ENCODE assay signal across 2 cellular contexts in the genomic region with DNA sequence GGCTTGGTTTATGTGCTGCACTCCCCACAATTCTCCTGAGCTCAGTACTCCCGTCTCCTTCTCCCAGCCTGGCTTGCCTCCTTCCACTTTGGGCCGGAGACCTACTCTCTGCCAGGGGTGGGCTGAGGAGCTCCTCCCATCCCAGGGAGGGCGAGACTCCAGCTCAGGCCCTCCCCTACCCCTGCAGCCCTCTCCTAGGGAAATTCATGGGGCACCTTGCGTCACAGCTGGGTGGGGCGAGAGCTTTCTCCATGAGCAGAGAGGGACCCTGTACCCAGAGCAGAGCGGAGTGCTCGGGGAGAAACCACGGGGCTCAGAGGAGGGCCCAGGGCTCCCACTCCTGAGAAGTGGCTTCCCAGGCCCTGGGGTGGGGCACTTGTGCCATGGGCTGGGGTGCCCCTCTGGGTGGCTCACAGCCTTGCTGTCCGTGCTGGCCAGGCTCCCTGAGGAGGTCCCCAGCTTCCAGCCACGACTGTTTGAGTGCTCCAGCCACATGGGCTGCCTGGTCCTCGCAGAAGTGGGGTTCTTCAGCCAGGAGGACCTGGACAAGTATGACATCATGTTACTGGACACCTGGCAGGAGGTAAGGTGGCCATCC.
TF ChIP-seq lines count a peak whose summit lies in the region.

No MANE protein-coding gene starts in this region.

TF ChIP-seq in IMR-90, 13 proteins besides CTCF, POLR2A, EP300 and RAD21:
- TF ChIP-seq MAFK (IDR thresholded peaks at IDR 0.05; ENCODE audit: low read depth, low read length) (no peak), FOS (IDR thresholded peaks at IDR 0.05; ENCODE audit: low read depth, low read length) (no peak), RCOR1 (IDR thresholded peaks at IDR 0.05; ENCODE audit: insufficient replicate concordance, low read length) (no peak), MXI1 (IDR thresholded peaks at IDR 0.05; ENCODE audit: borderline replicate concordance, low read depth, low read length) (no peak), RFX5 (IDR thresholded peaks at IDR 0.05; ENCODE audit: low read depth, low read length) (no peak), SMC3 (IDR thresholded peaks at IDR 0.05; ENCODE audit: low read depth, low read length) (no peak), MAZ (IDR thresholded peaks at IDR 0.05; ENCODE audit: borderline replicate concordance, low read depth, low read length) (no peak), BHLHE40 (IDR thresholded peaks at IDR 0.05; ENCODE audit: low read depth, low read length) (no peak), CEBPB (IDR thresholded peaks at IDR 0.05; ENCODE audit: low read depth, low read length) (no peak), CHD1 (IDR thresholded peaks at IDR 0.05; ENCODE audit: low read depth, low read length) (no peak), NFE2L2 (IDR thresholded peaks at IDR 0.05; ENCODE audit: low read depth, low read length) (no peak)
- TF ChIP-seq, protein P1, sequence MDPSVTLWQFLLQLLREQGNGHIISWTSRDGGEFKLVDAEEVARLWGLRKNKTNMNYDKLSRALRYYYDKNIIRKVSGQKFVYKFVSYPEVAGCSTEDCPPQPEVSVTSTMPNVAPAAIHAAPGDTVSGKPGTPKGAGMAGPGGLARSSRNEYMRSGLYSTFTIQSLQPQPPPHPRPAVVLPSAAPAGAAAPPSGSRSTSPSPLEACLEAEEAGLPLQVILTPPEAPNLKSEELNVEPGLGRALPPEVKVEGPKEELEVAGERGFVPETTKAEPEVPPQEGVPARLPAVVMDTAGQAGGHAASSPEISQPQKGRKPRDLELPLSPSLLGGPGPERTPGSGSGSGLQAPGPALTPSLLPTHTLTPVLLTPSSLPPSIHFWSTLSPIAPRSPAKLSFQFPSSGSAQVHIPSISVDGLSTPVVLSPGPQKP (IDR thresholded peaks at IDR 0.05; ENCODE audit: borderline replicate concordance, low read depth, low read length), result no peak
- TF ChIP-seq, protein P2, sequence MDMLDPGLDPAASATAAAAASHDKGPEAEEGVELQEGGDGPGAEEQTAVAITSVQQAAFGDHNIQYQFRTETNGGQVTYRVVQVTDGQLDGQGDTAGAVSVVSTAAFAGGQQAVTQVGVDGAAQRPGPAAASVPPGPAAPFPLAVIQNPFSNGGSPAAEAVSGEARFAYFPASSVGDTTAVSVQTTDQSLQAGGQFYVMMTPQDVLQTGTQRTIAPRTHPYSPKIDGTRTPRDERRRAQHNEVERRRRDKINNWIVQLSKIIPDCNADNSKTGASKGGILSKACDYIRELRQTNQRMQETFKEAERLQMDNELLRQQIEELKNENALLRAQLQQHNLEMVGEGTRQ (IDR thresholded peaks at IDR 0.05; ENCODE audit: low read depth, low read length), result no peak

TF ChIP-seq in HepG2, 621 proteins besides CTCF, POLR2A, EP300 and RAD21 (continues in another document):
- TF ChIP-seq, protein P3, sequence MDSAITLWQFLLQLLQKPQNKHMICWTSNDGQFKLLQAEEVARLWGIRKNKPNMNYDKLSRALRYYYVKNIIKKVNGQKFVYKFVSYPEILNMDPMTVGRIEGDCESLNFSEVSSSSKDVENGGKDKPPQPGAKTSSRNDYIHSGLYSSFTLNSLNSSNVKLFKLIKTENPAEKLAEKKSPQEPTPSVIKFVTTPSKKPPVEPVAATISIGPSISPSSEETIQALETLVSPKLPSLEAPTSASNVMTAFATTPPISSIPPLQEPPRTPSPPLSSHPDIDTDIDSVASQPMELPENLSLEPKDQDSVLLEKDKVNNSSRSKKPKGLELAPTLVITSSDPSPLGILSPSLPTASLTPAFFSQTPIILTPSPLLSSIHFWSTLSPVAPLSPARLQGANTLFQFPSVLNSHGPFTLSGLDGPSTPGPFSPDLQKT (CRISPR knock-in tag; IDR thresholded peaks at IDR 0.05; ENCODE audit: borderline replicate concordance), result no peak
- TF ChIP-seq POLR2G (IDR thresholded peaks at IDR 0.05; ENCODE audit: low read depth, low read length), result peak; percentile 79
- TF ChIP-seq ZNF124 (CRISPR knock-in tag; IDR thresholded peaks at IDR 0.05), result 0 out of 2 replicates have a peak, but pooled peaks have one; percentile 5
- TF ChIP-seq REL (CRISPR knock-in tag; conservative IDR thresholded peaks at IDR 0.05), result no peak
- TF ChIP-seq, protein P4, sequence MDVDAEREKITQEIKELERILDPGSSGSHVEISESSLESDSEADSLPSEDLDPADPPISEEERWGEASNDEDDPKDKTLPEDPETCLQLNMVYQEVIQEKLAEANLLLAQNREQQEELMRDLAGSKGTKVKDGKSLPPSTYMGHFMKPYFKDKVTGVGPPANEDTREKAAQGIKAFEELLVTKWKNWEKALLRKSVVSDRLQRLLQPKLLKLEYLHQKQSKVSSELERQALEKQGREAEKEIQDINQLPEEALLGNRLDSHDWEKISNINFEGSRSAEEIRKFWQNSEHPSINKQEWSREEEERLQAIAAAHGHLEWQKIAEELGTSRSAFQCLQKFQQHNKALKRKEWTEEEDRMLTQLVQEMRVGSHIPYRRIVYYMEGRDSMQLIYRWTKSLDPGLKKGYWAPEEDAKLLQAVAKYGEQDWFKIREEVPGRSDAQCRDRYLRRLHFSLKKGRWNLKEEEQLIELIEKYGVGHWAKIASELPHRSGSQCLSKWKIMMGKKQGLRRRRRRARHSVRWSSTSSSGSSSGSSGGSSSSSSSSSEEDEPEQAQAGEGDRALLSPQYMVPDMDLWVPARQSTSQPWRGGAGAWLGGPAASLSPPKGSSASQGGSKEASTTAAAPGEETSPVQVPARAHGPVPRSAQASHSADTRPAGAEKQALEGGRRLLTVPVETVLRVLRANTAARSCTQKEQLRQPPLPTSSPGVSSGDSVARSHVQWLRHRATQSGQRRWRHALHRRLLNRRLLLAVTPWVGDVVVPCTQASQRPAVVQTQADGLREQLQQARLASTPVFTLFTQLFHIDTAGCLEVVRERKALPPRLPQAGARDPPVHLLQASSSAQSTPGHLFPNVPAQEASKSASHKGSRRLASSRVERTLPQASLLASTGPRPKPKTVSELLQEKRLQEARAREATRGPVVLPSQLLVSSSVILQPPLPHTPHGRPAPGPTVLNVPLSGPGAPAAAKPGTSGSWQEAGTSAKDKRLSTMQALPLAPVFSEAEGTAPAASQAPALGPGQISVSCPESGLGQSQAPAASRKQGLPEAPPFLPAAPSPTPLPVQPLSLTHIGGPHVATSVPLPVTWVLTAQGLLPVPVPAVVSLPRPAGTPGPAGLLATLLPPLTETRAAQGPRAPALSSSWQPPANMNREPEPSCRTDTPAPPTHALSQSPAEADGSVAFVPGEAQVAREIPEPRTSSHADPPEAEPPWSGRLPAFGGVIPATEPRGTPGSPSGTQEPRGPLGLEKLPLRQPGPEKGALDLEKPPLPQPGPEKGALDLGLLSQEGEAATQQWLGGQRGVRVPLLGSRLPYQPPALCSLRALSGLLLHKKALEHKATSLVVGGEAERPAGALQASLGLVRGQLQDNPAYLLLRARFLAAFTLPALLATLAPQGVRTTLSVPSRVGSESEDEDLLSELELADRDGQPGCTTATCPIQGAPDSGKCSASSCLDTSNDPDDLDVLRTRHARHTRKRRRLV (CRISPR knock-in tag; IDR thresholded peaks at IDR 0.05), result 0 out of 2 replicates have a peak, but pooled peaks have one; percentile 26
- no peak for TF ChIP-seq ZNF678 (CRISPR knock-in tag; IDR thresholded peaks at IDR 0.05)
- TF ChIP-seq HNF4G (IDR thresholded peaks at IDR 0.05; ENCODE audit: borderline replicate concordance, low read depth, low read length), result no peak
- no peak for TF ChIP-seq HNF4G (CRISPR knock-in tag; IDR thresholded peaks at IDR 0.05; ENCODE audit: borderline replicate concordance, low read depth)
- TF ChIP-seq HNRNPL (IDR thresholded peaks at IDR 0.05; ENCODE audit: low read depth, low read length), result peak; percentile 65; the same call in 1 of the 2 replicates
- 0 out of 2 replicates have a peak, but pooled peaks have one; percentile 12 for TF ChIP-seq ZNF253 (CRISPR knock-in tag; IDR thresholded peaks at IDR 0.05; ENCODE audit: borderline replicate concordance)
- peak; percentile 66 for TF ChIP-seq CEBPG (CRISPR knock-in tag; IDR thresholded peaks at IDR 0.05)
- peak; percentile 59 for TF ChIP-seq ZSCAN25 (CRISPR knock-in tag; IDR thresholded peaks at IDR 0.05)
- no peak for TF ChIP-seq SNAPC2 (CRISPR knock-in tag; IDR thresholded peaks at IDR 0.05)
- TF ChIP-seq CEBPB (IDR thresholded peaks at IDR 0.05; ENCODE audit: borderline replicate concordance, low read depth, low read length), result peak; percentile 74; the same call in 1 of the 2 replicates
- TF ChIP-seq KDM5B (CRISPR knock-in tag; IDR thresholded peaks at IDR 0.05; ENCODE audit: borderline replicate concordance), result no peak
- 0 out of 2 replicates have a peak, but pooled peaks have one; percentile 6 for TF ChIP-seq MYNN (CRISPR knock-in tag; IDR thresholded peaks at IDR 0.05; ENCODE audit: low read depth)
- TF ChIP-seq PHB2 (IDR thresholded peaks at IDR 0.05; ENCODE audit: partially characterized antibody), result no peak
- no peak for TF ChIP-seq BRCA1 (CRISPR knock-in tag; IDR thresholded peaks at IDR 0.05)
- peak; percentile 72 for TF ChIP-seq ATF7 (IDR thresholded peaks at IDR 0.05)
- 0 out of 2 replicates have a peak, but pooled peaks have one; percentile 28 for TF ChIP-seq ATF7 (CRISPR knock-in tag; IDR thresholded peaks at IDR 0.05)
- TF ChIP-seq SP5 (CRISPR knock-in tag; IDR thresholded peaks at IDR 0.05; ENCODE audit: borderline replicate concordance, low read depth), result 0 out of 2 replicates have a peak, but pooled peaks have one; percentile 12
- TF ChIP-seq, protein P5, sequence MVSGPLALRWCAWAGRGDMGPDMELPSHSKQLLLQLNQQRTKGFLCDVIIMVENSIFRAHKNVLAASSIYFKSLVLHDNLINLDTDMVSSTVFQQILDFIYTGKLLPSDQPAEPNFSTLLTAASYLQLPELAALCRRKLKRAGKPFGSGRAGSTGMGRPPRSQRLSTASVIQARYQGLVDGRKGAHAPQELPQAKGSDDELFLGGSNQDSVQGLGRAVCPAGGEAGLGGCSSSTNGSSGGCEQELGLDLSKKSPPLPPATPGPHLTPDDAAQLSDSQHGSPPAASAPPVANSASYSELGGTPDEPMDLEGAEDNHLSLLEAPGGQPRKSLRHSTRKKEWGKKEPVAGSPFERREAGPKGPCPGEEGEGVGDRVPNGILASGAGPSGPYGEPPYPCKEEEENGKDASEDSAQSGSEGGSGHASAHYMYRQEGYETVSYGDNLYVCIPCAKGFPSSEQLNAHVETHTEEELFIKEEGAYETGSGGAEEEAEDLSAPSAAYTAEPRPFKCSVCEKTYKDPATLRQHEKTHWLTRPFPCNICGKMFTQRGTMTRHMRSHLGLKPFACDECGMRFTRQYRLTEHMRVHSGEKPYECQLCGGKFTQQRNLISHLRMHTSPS (CRISPR knock-in tag; IDR thresholded peaks at IDR 0.05; ENCODE audit: low read depth), result no peak; the same call in 1 of the 2 replicates
- TF ChIP-seq, protein P6, sequence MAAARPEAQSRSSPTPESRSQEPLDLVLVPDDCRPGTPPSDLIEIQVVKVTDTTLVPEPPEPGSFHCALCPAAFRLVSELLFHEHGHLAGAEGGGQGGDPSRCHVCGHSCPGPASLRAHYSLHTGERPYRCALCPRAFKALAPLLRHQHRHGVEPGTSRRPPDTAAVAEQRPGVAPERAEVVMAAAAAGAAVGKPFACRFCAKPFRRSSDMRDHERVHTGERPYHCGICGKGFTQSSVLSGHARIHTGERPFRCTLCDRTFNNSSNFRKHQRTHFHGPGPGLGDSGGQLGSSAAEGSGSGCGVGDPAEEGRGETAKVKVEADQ (CRISPR knock-in tag; IDR thresholded peaks at IDR 0.05; ENCODE audit: borderline replicate concordance), result peak; percentile 82; the same call in 1 of the 2 replicates
- TF ChIP-seq NCOR1 (IDR thresholded peaks at IDR 0.05; ENCODE audit: borderline replicate concordance, low read length), result no peak
- TF ChIP-seq, protein P7, sequence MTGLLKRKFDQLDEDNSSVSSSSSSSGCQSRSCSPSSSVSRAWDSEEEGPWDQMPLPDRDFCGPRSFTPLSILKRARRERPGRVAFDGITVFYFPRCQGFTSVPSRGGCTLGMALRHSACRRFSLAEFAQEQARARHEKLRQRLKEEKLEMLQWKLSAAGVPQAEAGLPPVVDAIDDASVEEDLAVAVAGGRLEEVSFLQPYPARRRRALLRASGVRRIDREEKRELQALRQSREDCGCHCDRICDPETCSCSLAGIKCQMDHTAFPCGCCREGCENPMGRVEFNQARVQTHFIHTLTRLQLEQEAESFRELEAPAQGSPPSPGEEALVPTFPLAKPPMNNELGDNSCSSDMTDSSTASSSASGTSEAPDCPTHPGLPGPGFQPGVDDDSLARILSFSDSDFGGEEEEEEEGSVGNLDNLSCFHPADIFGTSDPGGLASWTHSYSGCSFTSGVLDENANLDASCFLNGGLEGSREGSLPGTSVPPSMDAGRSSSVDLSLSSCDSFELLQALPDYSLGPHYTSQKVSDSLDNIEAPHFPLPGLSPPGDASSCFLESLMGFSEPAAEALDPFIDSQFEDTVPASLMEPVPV (CRISPR knock-in tag; IDR thresholded peaks at IDR 0.05), result 0 out of 2 replicates have a peak, but pooled peaks have one; percentile 24
- TF ChIP-seq, protein P8, sequence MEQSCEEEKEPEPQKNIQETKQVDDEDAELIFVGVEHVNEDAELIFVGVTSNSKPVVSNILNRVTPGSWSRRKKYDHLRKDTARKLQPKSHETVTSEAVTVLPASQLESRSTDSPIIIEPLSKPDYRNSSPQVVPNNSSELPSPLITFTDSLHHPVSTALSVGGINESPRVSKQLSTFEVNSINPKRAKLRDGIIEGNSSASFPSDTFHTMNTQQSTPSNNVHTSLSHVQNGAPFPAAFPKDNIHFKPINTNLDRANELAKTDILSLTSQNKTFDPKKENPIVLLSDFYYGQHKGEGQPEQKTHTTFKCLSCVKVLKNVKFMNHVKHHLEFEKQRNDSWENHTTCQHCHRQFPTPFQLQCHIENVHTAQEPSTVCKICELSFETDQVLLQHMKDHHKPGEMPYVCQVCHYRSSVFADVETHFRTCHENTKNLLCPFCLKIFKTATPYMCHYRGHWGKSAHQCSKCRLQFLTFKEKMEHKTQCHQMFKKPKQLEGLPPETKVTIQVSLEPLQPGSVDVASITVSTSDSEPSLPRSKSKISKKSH (CRISPR knock-in tag; IDR thresholded peaks at IDR 0.05; ENCODE audit: borderline replicate concordance), result 0 out of 2 replicates have a peak, but pooled peaks have one; percentile 15
- TF ChIP-seq MTA3 (CRISPR knock-in tag; IDR thresholded peaks at IDR 0.05), result no peak
- 0 out of 2 replicates have a peak, but pooled peaks have one; percentile 4 for TF ChIP-seq ZNF749 (CRISPR knock-in tag; IDR thresholded peaks at IDR 0.05; ENCODE audit: borderline replicate concordance)
- TF ChIP-seq ZNF552 (CRISPR knock-in tag; IDR thresholded peaks at IDR 0.05; ENCODE audit: borderline replicate concordance), result no peak
- TF ChIP-seq TARDBP (CRISPR knock-in tag; IDR thresholded peaks at IDR 0.05), result peak; percentile 52; the same call in 1 of the 2 replicates
- TF ChIP-seq, protein P9, sequence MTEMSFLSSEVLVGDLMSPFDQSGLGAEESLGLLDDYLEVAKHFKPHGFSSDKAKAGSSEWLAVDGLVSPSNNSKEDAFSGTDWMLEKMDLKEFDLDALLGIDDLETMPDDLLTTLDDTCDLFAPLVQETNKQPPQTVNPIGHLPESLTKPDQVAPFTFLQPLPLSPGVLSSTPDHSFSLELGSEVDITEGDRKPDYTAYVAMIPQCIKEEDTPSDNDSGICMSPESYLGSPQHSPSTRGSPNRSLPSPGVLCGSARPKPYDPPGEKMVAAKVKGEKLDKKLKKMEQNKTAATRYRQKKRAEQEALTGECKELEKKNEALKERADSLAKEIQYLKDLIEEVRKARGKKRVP (CRISPR knock-in tag; IDR thresholded peaks at IDR 0.05), result peak in 1 of 2 experiments; percentile 80; a peak in 2 of 4 replicates
- TF ChIP-seq AGO2 (optimal IDR thresholded peaks at IDR 0.05; ENCODE audit: low read depth, low read length), result no peak
